Comparison of ENCODE assay signal across 1 cellular context in the genomic region with DNA sequence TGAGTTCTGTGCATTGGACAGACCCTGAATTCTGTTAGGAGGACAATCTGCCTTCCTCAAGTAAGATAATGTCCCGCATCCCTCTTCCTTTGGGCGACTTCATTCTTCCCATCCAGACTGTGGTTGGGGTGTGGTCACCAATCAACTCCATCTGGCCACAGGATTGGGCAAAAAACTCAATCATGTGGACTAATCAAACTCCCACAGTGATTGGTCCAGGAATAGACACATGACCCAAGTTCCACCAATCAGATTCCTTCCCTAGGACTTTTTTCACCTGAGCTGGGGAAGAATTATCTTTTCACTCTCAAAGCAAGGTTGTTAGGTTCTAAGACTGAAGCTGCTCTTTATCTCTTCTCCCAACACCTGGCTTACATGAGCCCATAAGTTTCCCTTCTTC.
TF ChIP-seq lines count a peak whose summit lies in the region.

No MANE protein-coding gene starts in this region.

TF ChIP-seq in K562, 482 proteins besides CTCF, POLR2A, EP300 and RAD21:
- TF ChIP-seq EGR1 (conservative IDR thresholded peaks at IDR 0.05), result no peak
- no peak for TF ChIP-seq HOMEZ (CRISPR knock-in tag; IDR thresholded peaks at IDR 0.05)
- no peak for TF ChIP-seq RBM39 (optimal IDR thresholded peaks at IDR 0.05; ENCODE audit: low read depth, low read length)
- no peak for TF ChIP-seq IRF2 (CRISPR knock-in tag; IDR thresholded peaks at IDR 0.05)
- no peak for TF ChIP-seq SMARCC2 (IDR thresholded peaks at IDR 0.05; ENCODE audit: low read depth)
- TF ChIP-seq ZNF277 (CRISPR knock-in tag; IDR thresholded peaks at IDR 0.05; ENCODE audit: borderline replicate concordance), result no peak
- TF ChIP-seq NFATC3 (IDR thresholded peaks at IDR 0.05), result no peak
